15 cellular contexts compared by ENCODE assay signal in the genomic region with DNA sequence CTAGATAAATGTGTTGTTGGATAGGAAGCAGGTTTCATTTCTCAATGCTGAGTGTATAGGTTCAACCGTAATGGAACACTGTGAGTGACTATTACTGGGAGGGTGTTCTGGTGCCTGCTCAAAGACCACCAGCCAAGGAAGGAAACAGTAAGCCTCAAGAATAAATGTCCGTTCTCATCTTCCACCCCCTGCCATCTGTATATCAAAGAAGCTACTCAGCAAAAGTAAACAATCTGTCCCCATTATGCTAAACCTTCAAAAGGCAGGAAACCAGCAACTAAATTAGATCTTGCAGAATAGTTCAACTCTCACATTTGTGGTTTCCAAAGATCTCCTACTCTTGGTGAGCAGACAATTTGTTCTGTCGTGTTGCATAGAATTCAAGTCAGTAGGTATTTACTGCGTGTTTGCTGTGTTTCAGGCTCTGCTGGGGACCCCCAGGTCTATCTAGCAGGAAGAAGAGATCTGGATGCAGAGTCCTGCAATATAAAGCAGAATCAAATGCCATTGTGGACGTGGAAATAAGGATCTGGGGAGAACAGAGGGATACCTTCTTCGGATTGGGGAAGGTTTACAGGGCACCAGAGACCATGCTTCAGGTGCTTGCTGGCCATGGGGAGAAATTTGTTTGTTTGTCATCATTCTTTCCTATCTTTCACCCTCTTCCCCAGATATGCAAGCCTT.
A peak's percentile ranks its signal among the peaks of the same experiment; 100 is the strongest.
DNase-seq lines count a peak whose midpoint lies in the region; ATAC-seq, FAIRE-seq and TF ChIP-seq lines count a peak whose summit lies in the region.
"Had no signal": no experiment of that assay in that cellular context is flagged by ENCODE, and none has a peak within 500 bp of the region (broad histone marks: within the 10 kb centered on the region; RNA-seq: fewer than 3 reads in every experiment).

No MANE protein-coding gene starts in this region.

- peaks cover 86% of the 10 kb centered on the region for H3K4me1 Mint-ChIP-seq in activated T-cell treated with anti-CD3 and anti-CD28 coated beads, Interleukin-2, amount 50 U/mL, for 24 hours (ENCODE audit: low read depth)
- H3K4me1 Mint-ChIP-seq in T-helper 1 cell treated with Interleukin-12 subunit alpha and Interleukin-12 subunit beta and Interleukin-4 antibody, amounts not matched to agents 30 μg/mL and 1 μg/mL, for 36 hours (ENCODE audit: low read depth): peaks cover 61% of the 10 kb centered on the region
- H3K4me1 Mint-ChIP-seq in stimulated activated naive CD8-positive, alpha-beta T cell treated with anti-CD3 and anti-CD28 coated beads, Interleukin-15, Interleukin-2, amounts not matched to agents 100 ng/mL and 50 ng/mL, for 24 hours (ENCODE audit: low read depth): peaks cover 80% of the 10 kb centered on the region
- H3K4me1 Mint-ChIP-seq: brain had no signal

- ATAC-seq in esophagus mucosa (peak; percentile 19), HG02763 (IDR thresholded peaks at IDR 0.05; ENCODE audit: unreplicated experiment) (no peak)

- peak overlapping the region; percentile 56 for H3K4me3 Mint-ChIP-seq in activated T-cell treated with anti-CD3 and anti-CD28 coated beads, Interleukin-2, amount 50 U/mL, for 24 hours
- H3K4me3 Mint-ChIP-seq in T-helper 1 cell treated with Interleukin-12 subunit alpha and Interleukin-12 subunit beta and Interleukin-4 antibody, amounts not matched to agents 30 μg/mL and 1 μg/mL, for 36 hours: peak overlapping the region; percentile 72
- H3K4me3 Mint-ChIP-seq in stimulated activated naive CD8-positive, alpha-beta T cell treated with anti-CD3 and anti-CD28 coated beads, Interleukin-15, Interleukin-2, amounts not matched to agents 100 ng/mL and 50 ng/mL, for 24 hours: peak overlapping the region; percentile 68
- H3K4me3 Mint-ChIP-seq: brain; stimulated activated naive B cell treated with anti-CD40 and anti-IgM and Interleukin-4, amounts not matched to agents 10 μg/mL and 1 μg/mL and 100 μg/mL, for 72 hours had no signal

- H3K27me3 Mint-ChIP-seq in activated T-cell treated with anti-CD3 and anti-CD28 coated beads, Interleukin-2, amount 50 U/mL, for 24 hours: no peaks in the 10 kb centered on the region
- peaks cover 4% of the 10 kb centered on the region for H3K27me3 Mint-ChIP-seq in T-helper 1 cell treated with Interleukin-12 subunit alpha and Interleukin-12 subunit beta and Interleukin-4 antibody, amounts not matched to agents 30 μg/mL and 1 μg/mL, for 36 hours (ENCODE audit: low read depth)
- H3K27me3 Mint-ChIP-seq in stimulated activated naive CD8-positive, alpha-beta T cell treated with anti-CD3 and anti-CD28 coated beads, Interleukin-15, Interleukin-2, amounts not matched to agents 100 ng/mL and 50 ng/mL, for 24 hours: no peaks in the 10 kb centered on the region
- H3K27me3 Mint-ChIP-seq: stimulated activated naive B cell treated with anti-CD40 and anti-IgM and Interleukin-4, amounts not matched to agents 10 μg/mL and 1 μg/mL and 100 μg/mL, for 72 hours had no signal

- peaks cover 2% of the 10 kb centered on the region for H3K36me3 Mint-ChIP-seq in activated T-cell treated with anti-CD3 and anti-CD28 coated beads, Interleukin-2, amount 50 U/mL, for 24 hours (ENCODE audit: low read depth)
- peaks cover 25% of the 10 kb centered on the region for H3K36me3 Mint-ChIP-seq in T-helper 1 cell treated with Interleukin-12 subunit alpha and Interleukin-12 subunit beta and Interleukin-4 antibody, amounts not matched to agents 30 μg/mL and 1 μg/mL, for 36 hours (ENCODE audit: low read depth)
- H3K36me3 Mint-ChIP-seq in stimulated activated naive CD8-positive, alpha-beta T cell treated with anti-CD3 and anti-CD28 coated beads, Interleukin-15, Interleukin-2, amounts not matched to agents 100 ng/mL and 50 ng/mL, for 24 hours (ENCODE audit: low read depth): peaks cover 9% of the 10 kb centered on the region
- H3K36me3 Mint-ChIP-seq: brain had no signal

- peak overlapping the region; percentile 67 for H3K27ac Mint-ChIP-seq in activated T-cell treated with anti-CD3 and anti-CD28 coated beads, Interleukin-2, amount 50 U/mL, for 24 hours
- H3K27ac Mint-ChIP-seq in T-helper 1 cell treated with Interleukin-12 subunit alpha and Interleukin-12 subunit beta and Interleukin-4 antibody, amounts not matched to agents 30 μg/mL and 1 μg/mL, for 36 hours: peak overlapping the region; percentile 81
- H3K27ac Mint-ChIP-seq in stimulated activated naive CD8-positive, alpha-beta T cell treated with anti-CD3 and anti-CD28 coated beads, Interleukin-15, Interleukin-2, amounts not matched to agents 100 ng/mL and 50 ng/mL, for 24 hours: peak overlapping the region; percentile 73
- H3K27ac Mint-ChIP-seq: brain; stimulated activated naive B cell treated with anti-CD40 and anti-IgM and Interleukin-4, amounts not matched to agents 10 μg/mL and 1 μg/mL and 100 μg/mL, for 72 hours had no signal

- no peak for TF ChIP-seq POLR2A in GM12891 (IDR thresholded peaks at IDR 0.05; ENCODE audit: low read depth, low read length)

- no peak for FAIRE-seq in GM12891 (lab: Jason Lieb, UNC)
- FAIRE-seq: GM18507 had no signal

- H3K9me3 Mint-ChIP-seq in activated T-cell treated with anti-CD3 and anti-CD28 coated beads, Interleukin-2, amount 50 U/mL, for 24 hours: no peaks in the 10 kb centered on the region
- H3K9me3 Mint-ChIP-seq in T-helper 1 cell treated with Interleukin-12 subunit alpha and Interleukin-12 subunit beta and Interleukin-4 antibody, amounts not matched to agents 30 μg/mL and 1 μg/mL, for 36 hours: no peaks in the 10 kb centered on the region
- no peaks in the 10 kb centered on the region for H3K9me3 Mint-ChIP-seq in stimulated activated naive CD8-positive, alpha-beta T cell treated with anti-CD3 and anti-CD28 coated beads, Interleukin-15, Interleukin-2, amounts not matched to agents 100 ng/mL and 50 ng/mL, for 24 hours
- H3K9me3 Mint-ChIP-seq: stimulated activated naive B cell treated with anti-CD40 and anti-IgM and Interleukin-4, amounts not matched to agents 10 μg/mL and 1 μg/mL and 100 μg/mL, for 72 hours had no signal

- no peak for DNase-seq in activated T-cell treated with anti-CD3 and anti-CD28 coated beads, Interleukin-2, amount 50 U/mL, for 24 hours
- no peak for DNase-seq in activated T-cell treated with anti-CD3 and anti-CD28 coated beads, Interleukin-2, amount 50 U/mL, for 1 hour
- no peak for DNase-seq in GM12891 (ENCODE audit: insufficient read length, low spot score)
- DNase-seq in NCI-H187 treated with DMSO at 0.1 percent for 48 hours (lab: John Stamatoyannopoulos, UW): no peak
- DNase-seq: Calu3; GM23248; NCI-H1105; right lobe of liver; stimulated activated naive B cell treated with anti-CD40 and anti-IgM and Interleukin-4, amounts not matched to agents 10 μg/mL and 1 μg/mL and 100 μg/mL, for 72 hours had no signal

TF ChIP-seq in GM12891, 5 proteins besides CTCF, POLR2A, EP300 and RAD21:
- no peak for TF ChIP-seq SPI1 (IDR thresholded peaks at IDR 0.05; ENCODE audit: low read depth, low read length)
- TF ChIP-seq POLR2AphosphoS5 (IDR thresholded peaks at IDR 0.05; ENCODE audit: low read depth, low read length): no peak
- no peak for TF ChIP-seq POU2F2 (IDR thresholded peaks at IDR 0.05; ENCODE audit: low read depth, low read length)
- no peak for TF ChIP-seq PAX5 (IDR thresholded peaks at IDR 0.05; ENCODE audit: insufficient read depth, low read length, severe bottlenecking)
- TF ChIP-seq TAF1 (IDR thresholded peaks at IDR 0.05; ENCODE audit: low read depth, low read length): no peak
